Comparison of ENCODE assay signal across 23 cellular contexts in the genomic region with DNA sequence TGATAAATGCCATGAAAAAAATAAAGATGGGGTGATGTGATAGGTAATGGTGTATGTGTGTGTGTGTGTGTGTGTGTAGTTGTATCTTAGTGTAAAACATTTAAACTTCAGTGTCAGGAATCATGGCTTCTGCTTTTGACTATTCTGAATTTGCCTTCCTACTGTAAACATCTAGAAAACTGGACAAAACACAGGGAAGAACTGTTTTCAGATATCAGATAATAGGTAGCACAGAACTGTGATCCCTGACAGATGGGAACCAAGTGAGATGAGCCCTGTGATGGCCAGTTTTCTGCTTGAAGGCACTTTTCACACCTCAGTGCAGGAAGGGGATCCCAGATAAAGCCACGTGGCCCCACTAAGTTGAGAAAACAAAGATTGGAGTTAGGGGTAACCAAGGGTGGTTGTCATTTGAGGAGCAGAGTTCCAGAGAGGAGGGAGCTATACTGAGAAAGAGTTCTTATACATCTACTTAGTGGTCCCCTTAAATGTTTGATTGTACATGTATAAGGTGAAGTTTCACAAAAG. TPM values are rescaled to one million over a fixed set of nuclear protein-coding genes. Genes with fewer than 3 reads are reported as not detected.
A peak's percentile ranks its signal among the peaks of the same experiment; 100 is the strongest.
DNase-seq lines count a peak whose midpoint lies in the region; ATAC-seq and TF ChIP-seq lines count a peak whose summit lies in the region.
"Had no signal": no experiment of that assay in that cellular context is flagged by ENCODE, and none has a peak within 500 bp of the region (broad histone marks: within the 10 kb centered on the region; RNA-seq: fewer than 3 reads in every experiment).

No MANE protein-coding gene starts in this region.

- peak overlapping the region; percentile 48 for H3K4me3 ChIP-seq in CD4-positive, CD25-positive, alpha-beta regulatory T cell (ENCODE audit: low read depth, low read length)
- H3K4me3 ChIP-seq in CD8-positive, alpha-beta T cell (ENCODE audit: low read depth, low read length) = no peak overlapping the region
- no peak overlapping the region for H3K4me3 ChIP-seq in naive thymus-derived CD4-positive, alpha-beta T cell (ENCODE audit: low read length)
- H3K4me3 ChIP-seq: breast epithelium, coronary artery, heart right ventricle, left lung had no signal

- peaks cover 3% of the 10 kb centered on the region for H3K36me3 Mint-ChIP-seq in CD4-positive, CD25-positive, alpha-beta regulatory T cell
- H3K36me3 Mint-ChIP-seq in CD8-positive, alpha-beta T cell = peaks cover 18% of the 10 kb centered on the region
- no peaks in the 10 kb centered on the region for H3K36me3 Mint-ChIP-seq in WTC11
- peaks cover 4 to 17% (median 12%) of the 10 kb centered on the region in 5 donors for H3K36me3 Mint-ChIP-seq in naive thymus-derived CD4-positive, alpha-beta T cell

- intact Hi-C loops in CD8-positive, alpha-beta T cell (cut with DNase I, micrococcal nuclease) = loop anchor here in 1 of 2 experiments (2.0 kb wide), 3 partner anchors 13 to 49 kb away; no protein-coding TSS in a partner anchor
- intact Hi-C loops in naive thymus-derived CD4-positive, alpha-beta T cell (cut with micrococcal nuclease) = loop anchor here in 1 of 2 donors (1.0 to 2.0 kb wide), 2 partner anchors 8 to 15 kb away; no protein-coding TSS in a partner anchor

- ATAC-seq in CD4-positive, CD25-positive, alpha-beta regulatory T cell (ENCODE audit: low read depth in 2 of 2) = no peak
- ATAC-seq in CD8-positive, alpha-beta T cell = no peak
- no peak for ATAC-seq in WTC11
- no peak for ATAC-seq in naive thymus-derived CD4-positive, alpha-beta T cell
- no peak for ATAC-seq in HG03460 (IDR thresholded peaks at IDR 0.05; ENCODE audit: unreplicated experiment)
- ATAC-seq: HepG2, left lung, PC-3 had no signal

- H3K27me3 Mint-ChIP-seq in CD4-positive, CD25-positive, alpha-beta regulatory T cell = no peaks in the 10 kb centered on the region
- H3K27me3 Mint-ChIP-seq in CD8-positive, alpha-beta T cell (ENCODE audit: low read depth) = no peaks in the 10 kb centered on the region
- H3K27me3 Mint-ChIP-seq in WTC11 (ENCODE audit: low read depth) = no peaks in the 10 kb centered on the region
- H3K27me3 Mint-ChIP-seq in naive thymus-derived CD4-positive, alpha-beta T cell = no peaks in the 10 kb centered on the region

- H3K9me3 Mint-ChIP-seq in CD4-positive, CD25-positive, alpha-beta regulatory T cell = peaks cover 0 to 6% (median 0%) of the 10 kb centered on the region in 7 donors
- H3K9me3 Mint-ChIP-seq in CD8-positive, alpha-beta T cell = no peaks in the 10 kb centered on the region
- H3K9me3 Mint-ChIP-seq in WTC11 = no peaks in the 10 kb centered on the region
- H3K9me3 Mint-ChIP-seq in naive thymus-derived CD4-positive, alpha-beta T cell = peaks cover 0 to 12% (median 3%) of the 10 kb centered on the region in 11 donors

- peaks cover 0 to 8% of the 10 kb centered on the region in 2 experiments for H3K9me3 ChIP-seq in CD4-positive, CD25-positive, alpha-beta regulatory T cell (ENCODE audit: control insufficient read depth in 2 of 2, low read length in 2 of 2)
- H3K9me3 ChIP-seq in CD8-positive, alpha-beta T cell (ENCODE audit: low read length) = no peaks in the 10 kb centered on the region
- no peaks in the 10 kb centered on the region for H3K9me3 ChIP-seq in naive thymus-derived CD4-positive, alpha-beta T cell (ENCODE audit: control insufficient read depth in 2 of 3, low read length in 3 of 3)
- H3K9me3 ChIP-seq: breast epithelium, left lung had no signal

- peaks cover 73% of the 10 kb centered on the region for H3K4me1 ChIP-seq in CD4-positive, CD25-positive, alpha-beta regulatory T cell (ENCODE audit: control insufficient read depth, insufficient read depth, low read length, poor library complexity, severe bottlenecking)
- peaks cover 85% of the 10 kb centered on the region for H3K4me1 ChIP-seq in CD8-positive, alpha-beta T cell (ENCODE audit: insufficient read depth, low read length)
- H3K4me1 ChIP-seq in naive thymus-derived CD4-positive, alpha-beta T cell (ENCODE audit: control insufficient read depth in 2 of 2, insufficient read depth in 2 of 2, low read length in 2 of 2) = peaks cover 68 to 70% of the 10 kb centered on the region in 2 donors
- H3K4me1 ChIP-seq: breast epithelium had no signal

- H3K4me3 Mint-ChIP-seq in CD4-positive, CD25-positive, alpha-beta regulatory T cell = peak overlapping the region in 3 of 4 donors; percentile 20 to 35 (median 30)
- no peak overlapping the region for H3K4me3 Mint-ChIP-seq in CD8-positive, alpha-beta T cell
- no peak overlapping the region for H3K4me3 Mint-ChIP-seq in WTC11
- H3K4me3 Mint-ChIP-seq in naive thymus-derived CD4-positive, alpha-beta T cell = peak overlapping the region in 9 of 10 donors; percentile 8 to 71 (median 57)

- H3K36me3 ChIP-seq in CD4-positive, CD25-positive, alpha-beta regulatory T cell (ENCODE audit: control insufficient read depth, insufficient read depth, low read length) = peaks cover 2% of the 10 kb centered on the region
- no peaks in the 10 kb centered on the region for H3K36me3 ChIP-seq in CD8-positive, alpha-beta T cell (ENCODE audit: insufficient read depth, low read length)
- no peaks in the 10 kb centered on the region for H3K36me3 ChIP-seq in naive thymus-derived CD4-positive, alpha-beta T cell (ENCODE audit: control insufficient read depth in 2 of 3, insufficient read depth in 3 of 3, low read length in 3 of 3)
- H3K36me3 ChIP-seq: breast epithelium, heart right ventricle, left lung had no signal

- H3K27me3 ChIP-seq in CD4-positive, CD25-positive, alpha-beta regulatory T cell (ENCODE audit: control insufficient read depth, insufficient read depth, low read length) = no peaks in the 10 kb centered on the region
- H3K27me3 ChIP-seq in CD8-positive, alpha-beta T cell (ENCODE audit: insufficient read depth, low read length) = no peaks in the 10 kb centered on the region
- H3K27me3 ChIP-seq in naive thymus-derived CD4-positive, alpha-beta T cell (ENCODE audit: control insufficient read depth in 2 of 2, insufficient read depth in 2 of 2, low read length in 2 of 2) = no peaks in the 10 kb centered on the region
- H3K27me3 ChIP-seq: breast epithelium, heart right ventricle, left lung had no signal

- POLR2A ChIA-PET in CD8-positive, alpha-beta T cell (lab: Charles Lee) = no interaction called here
- POLR2A ChIA-PET in WTC11 (lab: Charles Lee) = no interaction called here
- POLR2A ChIA-PET in naive thymus-derived CD4-positive, alpha-beta T cell (lab: Charles Lee) = interaction anchor here (1.3 to 4.2 kb wide), 3 partner anchors 10 to 116 kb away, joined by 3 to 16 read pairs (median 7); partner anchors contain the start of gene VPS26C

- no peak for DNase-seq in CD4-positive, CD25-positive, alpha-beta regulatory T cell
- DNase-seq in CD8-positive, alpha-beta T cell = no peak
- DNase-seq in WTC11 (ENCODE audit: low spot score) (no peak), NCI-H1105 treated with DMSO at 0.1 percent for 48 hours (lab: John Stamatoyannopoulos, UW) (no peak), NCI-H524 treated with DMSO at 0.1 percent for 48 hours (lab: John Stamatoyannopoulos, UW) (no peak)
- no peak for DNase-seq in naive thymus-derived CD4-positive, alpha-beta T cell
- DNase-seq in activated effector memory CD4-positive, alpha-beta T cell treated with Interleukin-2 at 50 U/mL for 16 hours = no peak
- DNase-seq: Calu3; EL; HCEC 1CT; heart right ventricle; left lung; NCI-H187; occipital lobe; PC-3; retina; SHP77; stimulated activated CD4-positive, alpha-beta T cell treated with anti-CD3 and anti-CD28 coated beads, Interleukin-12 subunit alpha, Interleukin-12 subunit beta, amount 100 ng/mL, for 4 hours had no signal

- CTCF ChIA-PET in CD8-positive, alpha-beta T cell (lab: Charles Lee) = interaction anchor here (3.6 kb wide), 1 partner anchor 9 kb away, joined by 9 read pairs; no protein-coding TSS in a partner anchor
- CTCF ChIA-PET in WTC11 (lab: Charles Lee) = no interaction called here
- CTCF ChIA-PET in naive thymus-derived CD4-positive, alpha-beta T cell (lab: Charles Lee) = interaction anchor here (0.6 kb wide), 1 partner anchor 79 kb away, joined by 3 read pairs; no protein-coding TSS in a partner anchor

- no peak overlapping the region for H3K27ac ChIP-seq in CD4-positive, CD25-positive, alpha-beta regulatory T cell (ENCODE audit: insufficient read depth, low read length, poor library complexity, severe bottlenecking)
- no peak overlapping the region for H3K27ac ChIP-seq in CD8-positive, alpha-beta T cell (ENCODE audit: low read depth, low read length)
- no peak overlapping the region for H3K27ac ChIP-seq in naive thymus-derived CD4-positive, alpha-beta T cell (ENCODE audit: low read depth, low read length)
- H3K27ac ChIP-seq: breast epithelium, coronary artery, heart right ventricle, left lung, VCaP had no signal

- peak overlapping the region in 2 of 3 donors; percentile 15 to 72 for H3K27ac Mint-ChIP-seq in CD4-positive, CD25-positive, alpha-beta regulatory T cell
- peak overlapping the region; percentile 7 for H3K27ac Mint-ChIP-seq in CD8-positive, alpha-beta T cell
- H3K27ac Mint-ChIP-seq in WTC11 = peak overlapping the region; percentile 86
- H3K27ac Mint-ChIP-seq in naive thymus-derived CD4-positive, alpha-beta T cell = peak overlapping the region in 7 of 9 donors; percentile 9 to 81 (median 71)

- no peak for TF ChIP-seq CTCF in CD8-positive, alpha-beta T cell (IDR thresholded peaks at IDR 0.05)
- no peak for TF ChIP-seq CTCF in WTC11 (IDR thresholded peaks at IDR 0.05)

- peaks cover 60 to 94% (median 78%) of the 10 kb centered on the region in 4 donors for H3K4me1 Mint-ChIP-seq in CD4-positive, CD25-positive, alpha-beta regulatory T cell
- H3K4me1 Mint-ChIP-seq in CD8-positive, alpha-beta T cell (ENCODE audit: low read depth) = peaks cover 90% of the 10 kb centered on the region
- H3K4me1 Mint-ChIP-seq in WTC11 = peaks cover 78% of the 10 kb centered on the region
- H3K4me1 Mint-ChIP-seq in naive thymus-derived CD4-positive, alpha-beta T cell = peaks cover 70 to 99% (median 91%) of the 10 kb centered on the region in 7 donors

TF ChIP-seq in WTC11, 78 proteins besides CTCF, POLR2A, EP300 and RAD21 (continues in another document):
- TF ChIP-seq USF1 (CRISPR knock-in tag; IDR thresholded peaks at IDR 0.05) = no peak
- TF ChIP-seq, protein P1, sequence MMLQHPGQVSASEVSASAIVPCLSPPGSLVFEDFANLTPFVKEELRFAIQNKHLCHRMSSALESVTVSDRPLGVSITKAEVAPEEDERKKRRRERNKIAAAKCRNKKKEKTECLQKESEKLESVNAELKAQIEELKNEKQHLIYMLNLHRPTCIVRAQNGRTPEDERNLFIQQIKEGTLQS (CRISPR knock-in tag; conservative IDR thresholded peaks at IDR 0.05) = no peak

RNA-seq across cellular contexts. Expression of gene DYRK1A, which starts 17.3 kb away (rescaled TPM):
- 143 TPM for total RNA-seq in CD4-positive, CD25-positive, alpha-beta regulatory T cell
- 1 to 10 TPM; 2.6 to 6.6 (median 5.6) TPM for polyA plus RNA-seq in CD4-positive, CD25-positive, alpha-beta regulatory T cell
- 100 to 1,000 TPM; 171 to 195 TPM for total RNA-seq in CD8-positive, alpha-beta T cell
- total RNA-seq in WTC11 (2021) = 54.6 to 56.5 TPM (median 54.8 TPM) in 3 replicates
- total RNA-seq in naive thymus-derived CD4-positive, alpha-beta T cell = 100 to 1,000 TPM in 4 of 5 experiments, 10 to 100 TPM in 1; 86.0 to 142 (median 125) TPM
- 1 to 10 TPM; 3.3 to 7.6 TPM for polyA plus RNA-seq in naive thymus-derived CD4-positive, alpha-beta T cell

Comparison
In these comparisons a context has a peak if more than half of its experiments do, and no peak if none do; other contexts are left out.
1. H3K27ac Mint-ChIP-seq: peak in every context shown above with its lines; median percentile 86 in WTC11; 71 in naive thymus-derived CD4-positive, alpha-beta T cell; 44 in CD4-positive, CD25-positive, alpha-beta regulatory T cell; 7 in CD8-positive, alpha-beta T cell.
2. H3K4me3 Mint-ChIP-seq: peak in CD4-positive, CD25-positive, alpha-beta regulatory T cell (3 of 4) and naive thymus-derived CD4-positive, alpha-beta T cell (9 of 10); none in CD8-positive, alpha-beta T cell (single experiment) and WTC11 (single experiment).